ENCODE assay signal across 2 cellular contexts in the genomic region with DNA sequence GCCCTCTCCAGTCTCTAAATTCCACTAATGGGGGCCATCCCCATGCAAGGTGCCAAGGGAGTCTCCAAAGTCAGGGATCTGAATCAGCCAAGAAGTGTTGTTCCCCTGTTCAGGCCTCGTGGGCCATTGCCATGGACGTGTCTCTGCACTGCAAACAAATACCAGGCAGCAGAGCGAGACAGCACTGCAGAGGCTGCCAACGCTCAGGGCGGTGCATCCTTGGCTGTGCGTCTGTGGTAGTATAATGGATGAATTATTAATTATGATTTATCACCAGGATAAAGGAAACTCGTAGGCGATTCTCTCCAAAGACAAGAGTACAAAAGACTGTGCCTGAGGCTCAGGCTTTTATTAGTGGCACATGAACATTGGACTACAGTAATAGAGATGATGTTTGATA.
TF ChIP-seq lines count a peak whose summit lies in the region.

No MANE protein-coding gene starts in this region.

TF ChIP-seq in SK-N-SH, 30 proteins besides CTCF, POLR2A, EP300 and RAD21 (continued from another document):
- TF ChIP-seq, protein P1, sequence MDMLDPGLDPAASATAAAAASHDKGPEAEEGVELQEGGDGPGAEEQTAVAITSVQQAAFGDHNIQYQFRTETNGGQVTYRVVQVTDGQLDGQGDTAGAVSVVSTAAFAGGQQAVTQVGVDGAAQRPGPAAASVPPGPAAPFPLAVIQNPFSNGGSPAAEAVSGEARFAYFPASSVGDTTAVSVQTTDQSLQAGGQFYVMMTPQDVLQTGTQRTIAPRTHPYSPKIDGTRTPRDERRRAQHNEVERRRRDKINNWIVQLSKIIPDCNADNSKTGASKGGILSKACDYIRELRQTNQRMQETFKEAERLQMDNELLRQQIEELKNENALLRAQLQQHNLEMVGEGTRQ (IDR thresholded peaks at IDR 0.05; ENCODE audit: borderline replicate concordance, low read depth, low read length) = no peak
- no peak for TF ChIP-seq FOXM1 (IDR thresholded peaks at IDR 0.05; ENCODE audit: low read depth)
- TF ChIP-seq MXI1 (IDR thresholded peaks at IDR 0.05; ENCODE audit: low read depth, low read length) = no peak
- no peak for TF ChIP-seq POLR2AphosphoS5 (IDR thresholded peaks at IDR 0.05; ENCODE audit: low read depth, low read length)
- no peak for TF ChIP-seq TCF12 (IDR thresholded peaks at IDR 0.05)
- TF ChIP-seq FOSL2 (IDR thresholded peaks at IDR 0.05; ENCODE audit: borderline replicate concordance, low read depth) = no peak

TF ChIP-seq in SK-N-SH treated with all-trans-retinoic acid at 6 μM for 48 hours, 23 proteins besides CTCF, POLR2A, EP300 and RAD21 (continued from another document):
- TF ChIP-seq PATZ1 (CRISPR knock-in tag; IDR thresholded peaks at IDR 0.05; ENCODE audit: borderline replicate concordance) = no peak
- TF ChIP-seq ZC3H10 (CRISPR knock-in tag; IDR thresholded peaks at IDR 0.05) = no peak
- no peak for TF ChIP-seq POU6F1 (CRISPR knock-in tag; IDR thresholded peaks at IDR 0.05; ENCODE audit: borderline replicate concordance, low read depth)
- TF ChIP-seq ISL1 (CRISPR knock-in tag; IDR thresholded peaks at IDR 0.05) = no peak
- no peak for TF ChIP-seq ZNF8 (CRISPR knock-in tag; IDR thresholded peaks at IDR 0.05)
- TF ChIP-seq ZNF565 (CRISPR knock-in tag; conservative IDR thresholded peaks at IDR 0.05; ENCODE audit: low read depth) = no peak
- TF ChIP-seq RARB (CRISPR knock-in tag; IDR thresholded peaks at IDR 0.05) = no peak
- no peak for TF ChIP-seq PPARA (CRISPR knock-in tag; IDR thresholded peaks at IDR 0.05; ENCODE audit: borderline replicate concordance)
- TF ChIP-seq ARNTL (CRISPR knock-in tag; IDR thresholded peaks at IDR 0.05; ENCODE audit: borderline replicate concordance, low read depth) = no peak
- TF ChIP-seq CSDC2 (CRISPR knock-in tag; IDR thresholded peaks at IDR 0.05) = no peak
- TF ChIP-seq TCF4 (CRISPR knock-in tag; IDR thresholded peaks at IDR 0.05; ENCODE audit: borderline replicate concordance) = no peak
- TF ChIP-seq CSRNP3 (CRISPR knock-in tag; IDR thresholded peaks at IDR 0.05) = no peak
- no peak for TF ChIP-seq TOX (CRISPR knock-in tag; IDR thresholded peaks at IDR 0.05; ENCODE audit: borderline replicate concordance)
- no peak for TF ChIP-seq ZNF70 (CRISPR knock-in tag; IDR thresholded peaks at IDR 0.05)
- no peak for TF ChIP-seq OSR1 (CRISPR knock-in tag; IDR thresholded peaks at IDR 0.05)
- TF ChIP-seq ZFP30 (CRISPR knock-in tag; IDR thresholded peaks at IDR 0.05) = no peak
- TF ChIP-seq TSHZ2 (CRISPR knock-in tag; IDR thresholded peaks at IDR 0.05) = no peak
- no peak for TF ChIP-seq BACH2 (CRISPR knock-in tag; IDR thresholded peaks at IDR 0.05; ENCODE audit: borderline replicate concordance)
TF ChIP-seq in SK-N-SH treated with all-trans-retinoic acid at 6 μM for 48 hours: peak in this region for 0.
